1 cellular context compared by ENCODE assay signal in the genomic region with DNA sequence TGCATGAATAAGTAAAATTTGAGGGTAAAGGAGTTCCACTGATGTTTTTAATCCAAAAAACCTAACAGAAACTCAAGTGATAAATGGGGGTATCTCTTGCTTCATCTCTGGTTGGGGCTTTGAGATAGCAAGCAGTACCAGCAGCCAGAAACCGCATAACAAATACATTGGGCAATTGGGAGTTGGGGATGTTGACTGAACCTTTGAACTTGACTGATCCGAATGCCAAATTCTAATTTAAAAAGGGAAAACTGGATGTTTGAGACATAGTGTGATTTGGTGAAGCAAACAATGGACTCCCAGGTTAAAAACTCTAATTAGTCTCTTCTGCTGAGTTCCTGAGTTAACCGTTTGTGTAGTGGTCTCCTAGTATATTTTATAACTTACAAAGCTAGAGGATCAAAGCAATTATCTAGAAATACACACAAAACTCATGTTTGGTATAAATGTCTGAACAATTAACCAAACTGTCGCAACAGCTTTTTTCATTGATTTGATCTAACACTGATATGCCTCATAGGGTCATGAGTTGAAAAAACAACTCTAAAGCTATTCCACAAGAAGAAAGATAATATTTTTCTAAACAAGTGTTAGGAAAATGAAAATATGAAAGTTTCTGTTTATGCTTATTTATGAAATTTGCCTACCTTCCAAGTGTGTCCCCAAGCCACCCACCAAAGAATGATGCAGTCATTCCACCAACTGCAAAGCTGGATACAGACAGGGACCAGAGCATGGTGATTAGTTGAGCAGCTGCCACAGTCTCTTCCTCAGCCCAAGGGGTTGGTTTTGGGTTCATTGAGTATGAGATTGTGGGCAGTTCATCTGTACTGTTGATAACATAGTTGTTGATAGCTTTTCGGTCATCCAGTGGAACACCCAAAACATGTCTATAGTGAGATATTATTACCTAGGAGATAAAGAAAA.
A peak's percentile ranks its signal among the peaks of the same experiment; 100 is the strongest.
TF ChIP-seq lines count a peak whose summit lies in the region.

No MANE protein-coding gene starts in this region.

TF ChIP-seq in HepG2, 621 proteins besides CTCF, POLR2A, EP300 and RAD21 (continued from another document and continues in another):
- TF ChIP-seq, protein P1, sequence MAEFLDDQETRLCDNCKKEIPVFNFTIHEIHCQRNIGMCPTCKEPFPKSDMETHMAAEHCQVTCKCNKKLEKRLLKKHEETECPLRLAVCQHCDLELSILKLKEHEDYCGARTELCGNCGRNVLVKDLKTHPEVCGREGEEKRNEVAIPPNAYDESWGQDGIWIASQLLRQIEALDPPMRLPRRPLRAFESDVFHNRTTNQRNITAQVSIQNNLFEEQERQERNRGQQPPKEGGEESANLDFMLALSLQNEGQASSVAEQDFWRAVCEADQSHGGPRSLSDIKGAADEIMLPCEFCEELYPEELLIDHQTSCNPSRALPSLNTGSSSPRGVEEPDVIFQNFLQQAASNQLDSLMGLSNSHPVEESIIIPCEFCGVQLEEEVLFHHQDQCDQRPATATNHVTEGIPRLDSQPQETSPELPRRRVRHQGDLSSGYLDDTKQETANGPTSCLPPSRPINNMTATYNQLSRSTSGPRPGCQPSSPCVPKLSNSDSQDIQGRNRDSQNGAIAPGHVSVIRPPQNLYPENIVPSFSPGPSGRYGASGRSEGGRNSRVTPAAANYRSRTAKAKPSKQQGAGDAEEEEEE (CRISPR knock-in tag; IDR thresholded peaks at IDR 0.05; ENCODE audit: borderline replicate concordance), result no peak
- TF ChIP-seq, protein P2, sequence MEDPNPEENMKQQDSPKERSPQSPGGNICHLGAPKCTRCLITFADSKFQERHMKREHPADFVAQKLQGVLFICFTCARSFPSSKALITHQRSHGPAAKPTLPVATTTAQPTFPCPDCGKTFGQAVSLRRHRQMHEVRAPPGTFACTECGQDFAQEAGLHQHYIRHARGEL (CRISPR knock-in tag; IDR thresholded peaks at IDR 0.05), result no peak
- no peak for TF ChIP-seq MATR3 (CRISPR knock-in tag; IDR thresholded peaks at IDR 0.05)
- TF ChIP-seq ZMYM2 (CRISPR knock-in tag; IDR thresholded peaks at IDR 0.05), result no peak
- peak; percentile 62 for TF ChIP-seq ASH2L (IDR thresholded peaks at IDR 0.05; ENCODE audit: insufficient read length, low read depth, low read length)
- TF ChIP-seq SP4 (CRISPR knock-in tag; IDR thresholded peaks at IDR 0.05), result no peak
- TF ChIP-seq ZNF510 (CRISPR knock-in tag; IDR thresholded peaks at IDR 0.05; ENCODE audit: low read depth), result no peak
- TF ChIP-seq, protein P3, sequence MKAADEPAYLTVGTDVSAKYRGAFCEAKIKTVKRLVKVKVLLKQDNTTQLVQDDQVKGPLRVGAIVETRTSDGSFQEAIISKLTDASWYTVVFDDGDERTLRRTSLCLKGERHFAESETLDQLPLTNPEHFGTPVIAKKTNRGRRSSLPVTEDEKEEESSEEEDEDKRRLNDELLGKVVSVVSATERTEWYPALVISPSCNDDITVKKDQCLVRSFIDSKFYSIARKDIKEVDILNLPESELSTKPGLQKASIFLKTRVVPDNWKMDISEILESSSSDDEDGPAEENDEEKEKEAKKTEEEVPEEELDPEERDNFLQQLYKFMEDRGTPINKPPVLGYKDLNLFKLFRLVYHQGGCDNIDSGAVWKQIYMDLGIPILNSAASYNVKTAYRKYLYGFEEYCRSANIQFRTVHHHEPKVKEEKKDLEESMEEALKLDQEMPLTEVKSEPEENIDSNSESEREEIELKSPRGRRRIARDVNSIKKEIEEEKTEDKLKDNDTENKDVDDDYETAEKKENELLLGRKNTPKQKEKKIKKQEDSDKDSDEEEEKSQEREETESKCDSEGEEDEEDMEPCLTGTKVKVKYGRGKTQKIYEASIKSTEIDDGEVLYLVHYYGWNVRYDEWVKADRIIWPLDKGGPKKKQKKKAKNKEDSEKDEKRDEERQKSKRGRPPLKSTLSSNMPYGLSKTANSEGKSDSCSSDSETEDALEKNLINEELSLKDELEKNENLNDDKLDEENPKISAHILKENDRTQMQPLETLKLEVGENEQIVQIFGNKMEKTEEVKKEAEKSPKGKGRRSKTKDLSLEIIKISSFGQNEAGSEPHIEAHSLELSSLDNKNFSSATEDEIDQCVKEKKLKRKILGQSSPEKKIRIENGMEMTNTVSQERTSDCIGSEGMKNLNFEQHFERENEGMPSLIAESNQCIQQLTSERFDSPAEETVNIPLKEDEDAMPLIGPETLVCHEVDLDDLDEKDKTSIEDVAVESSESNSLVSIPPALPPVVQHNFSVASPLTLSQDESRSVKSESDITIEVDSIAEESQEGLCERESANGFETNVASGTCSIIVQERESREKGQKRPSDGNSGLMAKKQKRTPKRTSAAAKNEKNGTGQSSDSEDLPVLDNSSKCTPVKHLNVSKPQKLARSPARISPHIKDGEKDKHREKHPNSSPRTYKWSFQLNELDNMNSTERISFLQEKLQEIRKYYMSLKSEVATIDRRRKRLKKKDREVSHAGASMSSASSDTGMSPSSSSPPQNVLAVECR (CRISPR knock-in tag; IDR thresholded peaks at IDR 0.05; ENCODE audit: borderline replicate concordance), result no peak
- 0 out of 2 replicates have a peak, but pooled peaks have one; percentile 38 for TF ChIP-seq CCDC6 (CRISPR knock-in tag; IDR thresholded peaks at IDR 0.05)
- TF ChIP-seq ZNF274 (CRISPR knock-in tag; IDR thresholded peaks at IDR 0.05), result no peak
- TF ChIP-seq, protein P4, sequence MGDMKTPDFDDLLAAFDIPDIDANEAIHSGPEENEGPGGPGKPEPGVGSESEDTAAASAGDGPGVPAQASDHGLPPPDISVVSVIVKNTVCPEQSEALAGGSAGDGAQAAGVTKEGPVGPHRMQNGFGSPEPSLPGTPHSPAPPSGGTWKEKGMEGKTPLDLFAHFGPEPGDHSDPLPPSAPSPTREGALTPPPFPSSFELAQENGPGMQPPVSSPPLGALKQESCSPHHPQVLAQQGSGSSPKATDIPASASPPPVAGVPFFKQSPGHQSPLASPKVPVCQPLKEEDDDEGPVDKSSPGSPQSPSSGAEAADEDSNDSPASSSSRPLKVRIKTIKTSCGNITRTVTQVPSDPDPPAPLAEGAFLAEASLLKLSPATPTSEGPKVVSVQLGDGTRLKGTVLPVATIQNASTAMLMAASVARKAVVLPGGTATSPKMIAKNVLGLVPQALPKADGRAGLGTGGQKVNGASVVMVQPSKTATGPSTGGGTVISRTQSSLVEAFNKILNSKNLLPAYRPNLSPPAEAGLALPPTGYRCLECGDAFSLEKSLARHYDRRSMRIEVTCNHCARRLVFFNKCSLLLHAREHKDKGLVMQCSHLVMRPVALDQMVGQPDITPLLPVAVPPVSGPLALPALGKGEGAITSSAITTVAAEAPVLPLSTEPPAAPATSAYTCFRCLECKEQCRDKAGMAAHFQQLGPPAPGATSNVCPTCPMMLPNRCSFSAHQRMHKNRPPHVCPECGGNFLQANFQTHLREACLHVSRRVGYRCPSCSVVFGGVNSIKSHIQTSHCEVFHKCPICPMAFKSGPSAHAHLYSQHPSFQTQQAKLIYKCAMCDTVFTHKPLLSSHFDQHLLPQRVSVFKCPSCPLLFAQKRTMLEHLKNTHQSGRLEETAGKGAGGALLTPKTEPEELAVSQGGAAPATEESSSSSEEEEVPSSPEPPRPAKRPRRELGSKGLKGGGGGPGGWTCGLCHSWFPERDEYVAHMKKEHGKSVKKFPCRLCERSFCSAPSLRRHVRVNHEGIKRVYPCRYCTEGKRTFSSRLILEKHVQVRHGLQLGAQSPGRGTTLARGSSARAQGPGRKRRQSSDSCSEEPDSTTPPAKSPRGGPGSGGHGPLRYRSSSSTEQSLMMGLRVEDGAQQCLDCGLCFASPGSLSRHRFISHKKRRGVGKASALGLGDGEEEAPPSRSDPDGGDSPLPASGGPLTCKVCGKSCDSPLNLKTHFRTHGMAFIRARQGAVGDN (CRISPR knock-in tag; IDR thresholded peaks at IDR 0.05), result no peak
- no peak for TF ChIP-seq ZNF850 (CRISPR knock-in tag; conservative IDR thresholded peaks at IDR 0.05)
- TF ChIP-seq, protein P5, sequence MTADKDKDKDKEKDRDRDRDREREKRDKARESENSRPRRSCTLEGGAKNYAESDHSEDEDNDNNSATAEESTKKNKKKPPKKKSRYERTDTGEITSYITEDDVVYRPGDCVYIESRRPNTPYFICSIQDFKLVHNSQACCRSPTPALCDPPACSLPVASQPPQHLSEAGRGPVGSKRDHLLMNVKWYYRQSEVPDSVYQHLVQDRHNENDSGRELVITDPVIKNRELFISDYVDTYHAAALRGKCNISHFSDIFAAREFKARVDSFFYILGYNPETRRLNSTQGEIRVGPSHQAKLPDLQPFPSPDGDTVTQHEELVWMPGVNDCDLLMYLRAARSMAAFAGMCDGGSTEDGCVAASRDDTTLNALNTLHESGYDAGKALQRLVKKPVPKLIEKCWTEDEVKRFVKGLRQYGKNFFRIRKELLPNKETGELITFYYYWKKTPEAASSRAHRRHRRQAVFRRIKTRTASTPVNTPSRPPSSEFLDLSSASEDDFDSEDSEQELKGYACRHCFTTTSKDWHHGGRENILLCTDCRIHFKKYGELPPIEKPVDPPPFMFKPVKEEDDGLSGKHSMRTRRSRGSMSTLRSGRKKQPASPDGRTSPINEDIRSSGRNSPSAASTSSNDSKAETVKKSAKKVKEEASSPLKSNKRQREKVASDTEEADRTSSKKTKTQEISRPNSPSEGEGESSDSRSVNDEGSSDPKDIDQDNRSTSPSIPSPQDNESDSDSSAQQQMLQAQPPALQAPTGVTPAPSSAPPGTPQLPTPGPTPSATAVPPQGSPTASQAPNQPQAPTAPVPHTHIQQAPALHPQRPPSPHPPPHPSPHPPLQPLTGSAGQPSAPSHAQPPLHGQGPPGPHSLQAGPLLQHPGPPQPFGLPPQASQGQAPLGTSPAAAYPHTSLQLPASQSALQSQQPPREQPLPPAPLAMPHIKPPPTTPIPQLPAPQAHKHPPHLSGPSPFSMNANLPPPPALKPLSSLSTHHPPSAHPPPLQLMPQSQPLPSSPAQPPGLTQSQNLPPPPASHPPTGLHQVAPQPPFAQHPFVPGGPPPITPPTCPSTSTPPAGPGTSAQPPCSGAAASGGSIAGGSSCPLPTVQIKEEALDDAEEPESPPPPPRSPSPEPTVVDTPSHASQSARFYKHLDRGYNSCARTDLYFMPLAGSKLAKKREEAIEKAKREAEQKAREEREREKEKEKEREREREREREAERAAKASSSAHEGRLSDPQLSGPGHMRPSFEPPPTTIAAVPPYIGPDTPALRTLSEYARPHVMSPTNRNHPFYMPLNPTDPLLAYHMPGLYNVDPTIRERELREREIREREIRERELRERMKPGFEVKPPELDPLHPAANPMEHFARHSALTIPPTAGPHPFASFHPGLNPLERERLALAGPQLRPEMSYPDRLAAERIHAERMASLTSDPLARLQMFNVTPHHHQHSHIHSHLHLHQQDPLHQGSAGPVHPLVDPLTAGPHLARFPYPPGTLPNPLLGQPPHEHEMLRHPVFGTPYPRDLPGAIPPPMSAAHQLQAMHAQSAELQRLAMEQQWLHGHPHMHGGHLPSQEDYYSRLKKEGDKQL (CRISPR knock-in tag; IDR thresholded peaks at IDR 0.05; ENCODE audit: low read depth), result peak; percentile 93
- TF ChIP-seq SMAD9 (CRISPR knock-in tag; IDR thresholded peaks at IDR 0.05), result no peak
- no peak for TF ChIP-seq ZNF44 (CRISPR knock-in tag; IDR thresholded peaks at IDR 0.05)
- TF ChIP-seq, protein P6, sequence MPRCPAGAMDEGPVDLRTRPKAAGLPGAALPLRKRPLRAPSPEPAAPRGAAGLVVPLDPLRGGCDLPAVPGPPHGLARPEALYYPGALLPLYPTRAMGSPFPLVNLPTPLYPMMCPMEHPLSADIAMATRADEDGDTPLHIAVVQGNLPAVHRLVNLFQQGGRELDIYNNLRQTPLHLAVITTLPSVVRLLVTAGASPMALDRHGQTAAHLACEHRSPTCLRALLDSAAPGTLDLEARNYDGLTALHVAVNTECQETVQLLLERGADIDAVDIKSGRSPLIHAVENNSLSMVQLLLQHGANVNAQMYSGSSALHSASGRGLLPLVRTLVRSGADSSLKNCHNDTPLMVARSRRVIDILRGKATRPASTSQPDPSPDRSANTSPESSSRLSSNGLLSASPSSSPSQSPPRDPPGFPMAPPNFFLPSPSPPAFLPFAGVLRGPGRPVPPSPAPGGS (CRISPR knock-in tag; IDR thresholded peaks at IDR 0.05), result no peak
- no peak for TF ChIP-seq CBX1 (IDR thresholded peaks at IDR 0.05; ENCODE audit: low read depth)
- no peak for TF ChIP-seq PTBP1 (IDR thresholded peaks at IDR 0.05; ENCODE audit: low read depth, low read length, poor library complexity, severe bottlenecking)
- TF ChIP-seq, protein P7, sequence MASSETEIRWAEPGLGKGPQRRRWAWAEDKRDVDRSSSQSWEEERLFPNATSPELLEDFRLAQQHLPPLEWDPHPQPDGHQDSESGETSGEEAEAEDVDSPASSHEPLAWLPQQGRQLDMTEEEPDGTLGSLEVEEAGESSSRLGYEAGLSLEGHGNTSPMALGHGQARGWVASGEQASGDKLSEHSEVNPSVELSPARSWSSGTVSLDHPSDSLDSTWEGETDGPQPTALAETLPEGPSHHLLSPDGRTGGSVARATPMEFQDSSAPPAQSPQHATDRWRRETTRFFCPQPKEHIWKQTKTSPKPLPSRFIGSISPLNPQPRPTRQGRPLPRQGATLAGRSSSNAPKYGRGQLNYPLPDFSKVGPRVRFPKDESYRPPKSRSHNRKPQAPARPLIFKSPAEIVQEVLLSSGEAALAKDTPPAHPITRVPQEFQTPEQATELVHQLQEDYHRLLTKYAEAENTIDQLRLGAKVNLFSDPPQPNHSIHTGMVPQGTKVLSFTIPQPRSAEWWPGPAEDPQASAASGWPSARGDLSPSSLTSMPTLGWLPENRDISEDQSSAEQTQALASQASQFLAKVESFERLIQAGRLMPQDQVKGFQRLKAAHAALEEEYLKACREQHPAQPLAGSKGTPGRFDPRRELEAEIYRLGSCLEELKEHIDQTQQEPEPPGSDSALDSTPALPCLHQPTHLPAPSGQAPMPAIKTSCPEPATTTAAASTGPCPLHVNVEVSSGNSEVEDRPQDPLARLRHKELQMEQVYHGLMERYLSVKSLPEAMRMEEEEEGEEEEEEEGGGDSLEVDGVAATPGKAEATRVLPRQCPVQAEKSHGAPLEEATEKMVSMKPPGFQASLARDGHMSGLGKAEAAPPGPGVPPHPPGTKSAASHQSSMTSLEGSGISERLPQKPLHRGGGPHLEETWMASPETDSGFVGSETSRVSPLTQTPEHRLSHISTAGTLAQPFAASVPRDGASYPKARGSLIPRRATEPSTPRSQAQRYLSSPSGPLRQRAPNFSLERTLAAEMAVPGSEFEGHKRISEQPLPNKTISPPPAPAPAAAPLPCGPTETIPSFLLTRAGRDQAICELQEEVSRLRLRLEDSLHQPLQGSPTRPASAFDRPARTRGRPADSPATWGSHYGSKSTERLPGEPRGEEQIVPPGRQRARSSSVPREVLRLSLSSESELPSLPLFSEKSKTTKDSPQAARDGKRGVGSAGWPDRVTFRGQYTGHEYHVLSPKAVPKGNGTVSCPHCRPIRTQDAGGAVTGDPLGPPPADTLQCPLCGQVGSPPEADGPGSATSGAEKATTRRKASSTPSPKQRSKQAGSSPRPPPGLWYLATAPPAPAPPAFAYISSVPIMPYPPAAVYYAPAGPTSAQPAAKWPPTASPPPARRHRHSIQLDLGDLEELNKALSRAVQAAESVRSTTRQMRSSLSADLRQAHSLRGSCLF (CRISPR knock-in tag; IDR thresholded peaks at IDR 0.05; ENCODE audit: borderline replicate concordance), result no peak
- TF ChIP-seq, protein P8, sequence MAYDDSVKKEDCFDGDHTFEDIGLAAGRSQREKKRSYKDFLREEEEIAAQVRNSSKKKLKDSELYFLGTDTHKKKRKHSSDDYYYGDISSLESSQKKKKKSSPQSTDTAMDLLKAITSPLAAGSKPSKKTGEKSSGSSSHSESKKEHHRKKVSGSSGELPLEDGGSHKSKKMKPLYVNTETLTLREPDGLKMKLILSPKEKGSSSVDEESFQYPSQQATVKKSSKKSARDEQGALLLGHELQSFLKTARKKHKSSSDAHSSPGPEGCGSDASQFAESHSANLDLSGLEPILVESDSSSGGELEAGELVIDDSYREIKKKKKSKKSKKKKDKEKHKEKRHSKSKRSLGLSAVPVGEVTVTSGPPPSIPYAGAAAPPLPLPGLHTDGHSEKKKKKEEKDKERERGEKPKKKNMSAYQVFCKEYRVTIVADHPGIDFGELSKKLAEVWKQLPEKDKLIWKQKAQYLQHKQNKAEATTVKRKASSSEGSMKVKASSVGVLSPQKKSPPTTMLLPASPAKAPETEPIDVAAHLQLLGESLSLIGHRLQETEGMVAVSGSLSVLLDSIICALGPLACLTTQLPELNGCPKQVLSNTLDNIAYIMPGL (CRISPR knock-in tag; IDR thresholded peaks at IDR 0.05; ENCODE audit: borderline replicate concordance in 1 of 2, low read depth in 1 of 2), result peak in 1 of 2 experiments; percentile 57; a peak in 1 of 4 replicates
- TF ChIP-seq MTA1 (CRISPR knock-in tag; IDR thresholded peaks at IDR 0.05; ENCODE audit: borderline replicate concordance), result no peak; the same call in 1 of the 2 replicates
- peak; percentile 89 for TF ChIP-seq TCF7L2 (IDR thresholded peaks at IDR 0.05; ENCODE audit: low read depth, low read length)
